6 cellular contexts compared by ENCODE assay signal in the genomic region with DNA sequence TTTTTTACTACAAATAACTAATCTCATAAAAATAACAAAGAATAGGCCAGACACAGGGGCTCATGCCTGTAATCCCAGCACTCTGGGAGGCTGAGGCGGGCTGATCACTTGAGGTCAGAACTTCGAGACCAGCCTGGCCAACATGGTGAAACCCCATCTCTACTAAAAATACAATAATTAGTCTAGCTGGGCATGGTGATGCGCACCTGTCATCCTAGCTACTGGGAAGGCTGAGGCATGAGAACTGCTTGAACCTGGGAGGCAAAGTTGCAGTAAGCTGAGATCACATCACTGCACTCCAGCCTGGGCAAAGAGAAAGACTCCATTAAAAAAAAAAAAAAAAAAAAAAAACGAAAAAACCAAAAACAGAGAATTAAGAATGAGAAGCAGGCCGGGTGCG. TPM values are rescaled to one million over a fixed set of nuclear protein-coding genes. Genes with fewer than 3 reads are reported as not detected.
"Had no signal": no experiment of that assay in that cellular context is flagged by ENCODE, and none has a peak within 500 bp of the region (broad histone marks: within the 10 kb centered on the region; RNA-seq: fewer than 3 reads in every experiment).

No MANE protein-coding gene starts in this region.

RNA-seq across cellular contexts. Expression of gene INHBC, which starts 20.4 kb away (rescaled TPM):
- total RNA-seq: GM23248, H1, H4, H7, H9, HFFc6 had no signal
- polyA plus RNA-seq: GM23248 had no signal
